8 cellular contexts compared by ENCODE assay signal in genomic region chr7:45112648-45113047, GRCh38. TPM values are rescaled to one million over a fixed set of nuclear protein-coding genes. Genes with fewer than 3 reads are reported as not detected.
DNase-seq lines count a peak whose midpoint lies in the region; ATAC-seq and TF ChIP-seq lines count a peak whose summit lies in the region.

No MANE protein-coding gene starts in this region.

- no peaks in the 10 kb centered on the region for H3K4me1 ChIP-seq in RWPE2 (ENCODE audit: insufficient read depth, poor library complexity, severe bottlenecking)
- H3K4me1 ChIP-seq in skeletal muscle tissue (ENCODE audit: control insufficient read depth in 3 of 3, insufficient read depth in 3 of 3, low read length in 3 of 3): peaks cover 21 to 43% (median 23%) of the 10 kb centered on the region in 3 donors

- in situ Hi-C loops in ACHN (cut with HindIII; ENCODE audit: low pct_ligation_motif_present, low pct_unique_long_range_greater_than_20kb, low sequenced_read_pairs): no loop called here

- intact Hi-C loops in activated CD4-positive, alpha-beta T cell treated with anti-CD3 and anti-CD28 coated beads, Interleukin-2, amount 10 ng/mL, durations not matched to agents 24 days and 14 days (cut with micrococcal nuclease): loop anchor here (2.0 kb wide), 1 partner anchor 24 kb away; no protein-coding TSS in a partner anchor

- H3K27ac Mint-ChIP-seq in activated CD4-positive, alpha-beta T cell treated with anti-CD3 and anti-CD28 coated beads, Interleukin-2, amount 10 ng/mL, durations not matched to agents 24 days and 14 days: peak overlapping the region; percentile 78

- no peak for DNase-seq in activated CD4-positive, alpha-beta T cell treated with anti-CD3 and anti-CD28 coated beads, Interleukin-2, amount 10 ng/mL, durations not matched to agents 24 days and 14 days
- no peak for DNase-seq in activated CD4-positive, alpha-beta T cell treated with anti-CD3 and anti-CD28 coated beads for 48 hours
- no peak for DNase-seq in RWPE2 (ENCODE audit: low spot score)
- peak; percentile 49 for DNase-seq in fibroblast of the aortic adventitia (ENCODE audit: low read depth)
- DNase-seq in T1000 (lab: John Stamatoyannopoulos, UW): no peak
- DNase-seq in ACHN: no peak
- DNase-seq in NCI-H1105 (lab: John Stamatoyannopoulos, UW): no peak

- peaks cover 30% of the 10 kb centered on the region for H3K4me1 Mint-ChIP-seq in activated CD4-positive, alpha-beta T cell treated with anti-CD3 and anti-CD28 coated beads, Interleukin-2, amount 10 ng/mL, durations not matched to agents 24 days and 14 days

- H3K36me3 Mint-ChIP-seq in activated CD4-positive, alpha-beta T cell treated with anti-CD3 and anti-CD28 coated beads, Interleukin-2, amount 10 ng/mL, durations not matched to agents 24 days and 14 days (ENCODE audit: low read depth): peaks cover 30% of the 10 kb centered on the region

- H3K4me3 Mint-ChIP-seq in activated CD4-positive, alpha-beta T cell treated with anti-CD3 and anti-CD28 coated beads, Interleukin-2, amount 10 ng/mL, durations not matched to agents 24 days and 14 days: peak overlapping the region; percentile 98

- H3K27me3 ChIP-seq in RWPE2 (ENCODE audit: insufficient read depth, poor library complexity, severe bottlenecking): no peaks in the 10 kb centered on the region
- H3K27me3 ChIP-seq in skeletal muscle tissue (ENCODE audit: control insufficient read depth in 3 of 3, insufficient read depth in 3 of 3, low read length in 3 of 3): peaks cover 0 to 2% (median 0%) of the 10 kb centered on the region in 3 donors

- peak overlapping the region; percentile 83 to 98 (median 95) for H3K9ac ChIP-seq in skeletal muscle tissue (ENCODE audit: low read depth in 1 of 3, low read length in 3 of 3)

- TF ChIP-seq CTCF in RWPE2 (IDR thresholded peaks at IDR 0.05; ENCODE audit: poor library complexity, severe bottlenecking): no peak
- TF ChIP-seq CTCF in fibroblast of the aortic adventitia (IDR thresholded peaks at IDR 0.05; ENCODE audit: insufficient read depth, low read length): no peak

- ATAC-seq in RWPE2 (ENCODE audit: low read depth): no peak

- H3K9me3 ChIP-seq in RWPE2 (ENCODE audit: severe bottlenecking): no peaks in the 10 kb centered on the region
- no peaks in the 10 kb centered on the region for H3K9me3 ChIP-seq in skeletal muscle tissue (ENCODE audit: control insufficient read depth in 3 of 3, low read length in 3 of 3)

- H3K36me3 ChIP-seq in RWPE2 (ENCODE audit: low read depth) (peaks cover 19% of the 10 kb centered on the region), skeletal muscle tissue (ENCODE audit: control insufficient read depth in 3 of 3, insufficient read depth in 3 of 3, low read length in 3 of 3) (peaks cover 14 to 15% (median 14%) of the 10 kb centered on the region in 3 donors)

- H3K9me3 Mint-ChIP-seq in activated CD4-positive, alpha-beta T cell treated with anti-CD3 and anti-CD28 coated beads, Interleukin-2, amount 10 ng/mL, durations not matched to agents 24 days and 14 days: no peaks in the 10 kb centered on the region

- peak overlapping the region; percentile 72 for H3K4me3 ChIP-seq in RWPE2 (ENCODE audit: severe bottlenecking)
- no peak overlapping the region for H3K4me3 ChIP-seq in fibroblast of the aortic adventitia (ENCODE audit: low read depth, low read length)
- peak overlapping the region; percentile 87 to 100 (median 100) for H3K4me3 ChIP-seq in skeletal muscle tissue (ENCODE audit: low read length in 3 of 3)

- peaks cover 21% of the 10 kb centered on the region for H3K27me3 Mint-ChIP-seq in activated CD4-positive, alpha-beta T cell treated with anti-CD3 and anti-CD28 coated beads, Interleukin-2, amount 10 ng/mL, durations not matched to agents 24 days and 14 days

- H3K27ac ChIP-seq in RWPE2 (ENCODE audit: poor library complexity, severe bottlenecking) (no peak overlapping the region), skeletal muscle tissue (ENCODE audit: low read depth, low read length) (no peak overlapping the region)

RNA-seq across cellular contexts. Expression of gene TBRG4, which starts 1.2 kb away (rescaled TPM):
- total RNA-seq in activated CD4-positive, alpha-beta T cell treated with anti-CD3 and anti-CD28 coated beads, Interleukin-2, amount 10 ng/mL, durations not matched to agents 24 days and 14 days: 192 and 198 TPM in 2 replicates
- total RNA-seq in fibroblast of the aortic adventitia (ENCODE audit: low replicate concordance) (19.6 and 46.6 TPM in 2 replicates), skeletal muscle tissue (52.7 TPM)

RNA-seq across cellular contexts. Expression of gene NACAD, which starts 23.9 kb away (rescaled TPM):
- 0.09 and 0.31 TPM in 2 replicates for total RNA-seq in activated CD4-positive, alpha-beta T cell treated with anti-CD3 and anti-CD28 coated beads, Interleukin-2, amount 10 ng/mL, durations not matched to agents 24 days and 14 days
- total RNA-seq in fibroblast of the aortic adventitia (ENCODE audit: low replicate concordance) (3.6 and 5.5 TPM in 2 replicates), skeletal muscle tissue (1.0 TPM)

RNA-seq across cellular contexts. Expression of gene RAMP3, which starts 44.9 kb away (rescaled TPM):
- total RNA-seq in activated CD4-positive, alpha-beta T cell treated with anti-CD3 and anti-CD28 coated beads, Interleukin-2, amount 10 ng/mL, durations not matched to agents 24 days and 14 days: not detected in 2 replicates
- total RNA-seq in fibroblast of the aortic adventitia (ENCODE audit: low replicate concordance): not detected in 2 replicates
- 5.7 TPM for total RNA-seq in skeletal muscle tissue
